In genomic region chr15:70761046-70761445, GRCh38 we compare ENCODE assay signal across 15 cellular contexts. TPM values are rescaled to one million over a fixed set of nuclear protein-coding genes. Genes with fewer than 3 reads are reported as not detected.
DNase-seq lines count a peak whose midpoint lies in the region; ATAC-seq, FAIRE-seq and TF ChIP-seq lines count a peak whose summit lies in the region.
"Had no signal": no experiment of that assay in that cellular context is flagged by ENCODE, and none has a peak within 500 bp of the region (broad histone marks: within the 10 kb centered on the region; RNA-seq: fewer than 3 reads in every experiment).

No MANE protein-coding gene starts in this region.

- peak; percentile 75 for FAIRE-seq in HTR-8/SVneo (lab: Jason Lieb, UNC)
- FAIRE-seq: H1 had no signal

- H3K27ac Mint-ChIP-seq in neural crest cell (ENCODE audit: unreplicated experiment) (no peak overlapping the region), endothelial cell (ENCODE audit: unreplicated experiment) (no peak overlapping the region)
- H3K27ac Mint-ChIP-seq in naive thymus-derived CD8-positive, alpha-beta T cell = no peak overlapping the region
- H3K27ac Mint-ChIP-seq: activated naive CD4-positive, alpha-beta T cell treated with anti-CD3 and anti-CD28 coated beads, Interleukin-2, amount 50 U/mL, for 72 hours; WTC11 had no signal

- H3K36me3 Mint-ChIP-seq in neural crest cell (ENCODE audit: low read depth) = no peaks in the 10 kb centered on the region
- no peaks in the 10 kb centered on the region for H3K36me3 Mint-ChIP-seq in endothelial cell (ENCODE audit: low read depth, unreplicated experiment)
- peaks cover 0 to 3% (median 0%) of the 10 kb centered on the region in 3 donors for H3K36me3 Mint-ChIP-seq in naive thymus-derived CD8-positive, alpha-beta T cell
- H3K36me3 Mint-ChIP-seq: WTC11 had no signal

- POLR2A ChIA-PET in naive thymus-derived CD8-positive, alpha-beta T cell (lab: Charles Lee) = no interaction called here

- H3K27me3 Mint-ChIP-seq in neural crest cell (ENCODE audit: low read depth) = peaks cover 16% of the 10 kb centered on the region
- H3K27me3 Mint-ChIP-seq in endothelial cell (ENCODE audit: unreplicated experiment) = peaks cover 4% of the 10 kb centered on the region
- peaks cover 19 to 83% (median 55%) of the 10 kb centered on the region in 5 donors for H3K27me3 Mint-ChIP-seq in naive thymus-derived CD8-positive, alpha-beta T cell

- TF ChIP-seq CTCF in AG09309 (IDR thresholded peaks at IDR 0.05; ENCODE audit: control insufficient read depth, insufficient read depth, low read depth, low read length, missing control alignments) (no peak), choroid plexus epithelial cell (conservative IDR thresholded peaks at IDR 0.05; ENCODE audit: low read depth, low read length) (no peak), neural crest cell (conservative IDR thresholded peaks at IDR 0.05) (no peak), endothelial cell (IDR thresholded peaks at IDR 0.05; ENCODE audit: unreplicated experiment) (no peak)

- H3K4me1 Mint-ChIP-seq in neural crest cell (peaks cover 36% of the 10 kb centered on the region), endothelial cell (ENCODE audit: unreplicated experiment) (peaks cover 8% of the 10 kb centered on the region)
- H3K4me1 Mint-ChIP-seq in naive thymus-derived CD8-positive, alpha-beta T cell = peaks cover 7 to 19% (median 14%) of the 10 kb centered on the region in 4 donors

- DNase-seq in AG09309 (ENCODE audit: low read depth) = no peak
- DNase-seq in HTR-8/SVneo (ENCODE audit: insufficient read length, low spot score) = no peak
- DNase-seq in choroid plexus epithelial cell (ENCODE audit: low read depth) = peak; percentile 59
- no peak for DNase-seq in neural crest cell (ENCODE audit: low read depth, low spot score)
- no peak for DNase-seq in NCI-H2029 (lab: John Stamatoyannopoulos, UW)
- no peak for DNase-seq in NCI-H1048 (lab: John Stamatoyannopoulos, UW)
- no peak for DNase-seq in endothelial cell (ENCODE audit: low spot score)
- no peak for DNase-seq in naive thymus-derived CD8-positive, alpha-beta T cell
- DNase-seq: C1 segment of cervical spinal cord; colonic mucosa; NCI-H2171 treated with DMSO at 0.1 percent for 48 hours; stimulated activated naive CD4-positive, alpha-beta T cell had no signal

- no peak for ATAC-seq in naive thymus-derived CD8-positive, alpha-beta T cell
- ATAC-seq: activated naive CD4-positive, alpha-beta T cell treated with anti-CD3 and anti-CD28 coated beads, Interleukin-2, amount 50 U/mL, for 72 hours; WTC11 had no signal

- H3K4me3 Mint-ChIP-seq in neural crest cell (peak overlapping the region; percentile 83), endothelial cell (ENCODE audit: unreplicated experiment) (no peak overlapping the region)
- peak overlapping the region in 2 of 10 donors; percentile 17 to 33 for H3K4me3 Mint-ChIP-seq in naive thymus-derived CD8-positive, alpha-beta T cell

- peak overlapping the region; percentile 69 for H3K4me3 ChIP-seq in AG09309 (ENCODE audit: control insufficient read depth, low read depth, low read length)
- H3K4me3 ChIP-seq in choroid plexus epithelial cell (ENCODE audit: low read depth, low read length) = peak overlapping the region; percentile 92

- H3K9me3 Mint-ChIP-seq in neural crest cell = no peaks in the 10 kb centered on the region
- no peaks in the 10 kb centered on the region for H3K9me3 Mint-ChIP-seq in endothelial cell (ENCODE audit: unreplicated experiment)
- no peaks in the 10 kb centered on the region for H3K9me3 Mint-ChIP-seq in naive thymus-derived CD8-positive, alpha-beta T cell
- H3K9me3 Mint-ChIP-seq: activated naive CD4-positive, alpha-beta T cell treated with anti-CD3 and anti-CD28 coated beads, Interleukin-2, amount 50 U/mL, for 72 hours; WTC11 had no signal

RNA-seq across cellular contexts. Expression of gene UACA, which starts 2.3 kb away (rescaled TPM):
- total RNA-seq in neural crest cell (36.8 and 37.8 TPM in 2 replicates), endothelial cell (ENCODE audit: unreplicated experiment) (34.2 TPM)
- total RNA-seq in naive thymus-derived CD8-positive, alpha-beta T cell = under 1 TPM in 1 of 2 experiments, not detected in 1; 0.13 TPM
- under 1 TPM in 2 of 3 donors, not detected in 1; 0.10 to 0.42 TPM for polyA plus RNA-seq in naive thymus-derived CD8-positive, alpha-beta T cell

Comparison
In these comparisons a context has a peak if more than half of its experiments do, and no peak if none do; other contexts are left out.
1. RNA of gene UACA, which starts 2.3 kb away (total RNA-seq): 36.8 to 37.8 TPM in neural crest cell and 34.2 TPM in endothelial cell (single experiment); 0.13 TPM in naive thymus-derived CD8-positive, alpha-beta T cell; every median in the first group is over 10 times any median in the second.